In the genomic region with DNA sequence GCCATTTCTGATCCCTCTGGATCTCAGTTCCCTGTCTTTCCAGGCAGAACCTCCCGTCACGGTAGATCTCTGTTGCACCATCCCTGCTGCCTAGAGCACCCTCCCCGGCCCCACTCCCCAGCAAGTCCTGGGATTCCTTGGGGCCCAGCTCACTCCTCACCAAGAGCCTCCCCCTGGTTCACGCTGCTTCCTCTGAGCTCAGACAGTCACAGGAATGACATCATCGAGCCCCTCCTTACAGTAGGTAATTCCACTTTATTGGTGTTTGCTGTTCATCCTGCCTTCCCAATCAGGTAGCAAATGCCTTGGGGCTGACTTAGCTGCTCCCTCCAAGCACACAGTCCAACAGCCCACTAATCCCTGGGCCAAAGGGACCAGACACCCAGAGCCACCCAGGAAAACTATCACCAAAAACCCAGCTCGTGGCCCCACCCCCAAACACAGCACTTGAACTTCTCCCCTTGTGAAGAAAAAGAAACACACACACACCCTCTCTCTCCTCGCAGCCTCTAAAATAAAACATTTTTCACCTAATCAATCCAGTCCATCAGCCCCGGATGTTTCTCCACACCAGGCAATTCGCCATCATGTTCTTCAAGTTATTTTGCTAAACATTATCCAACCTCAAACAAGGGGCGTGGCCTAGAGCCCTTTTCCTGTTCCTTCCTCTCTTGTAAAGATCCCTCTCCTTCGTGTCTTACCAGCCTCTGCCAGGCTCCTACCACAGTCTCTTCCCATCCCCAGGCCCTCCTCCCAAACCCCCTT, we compare ENCODE assay signal across 9 cellular contexts. TPM values are rescaled to one million over a fixed set of nuclear protein-coding genes. Genes with fewer than 3 reads are reported as not detected.
DNase-seq lines count a peak whose midpoint lies in the region; ATAC-seq, FAIRE-seq and TF ChIP-seq lines count a peak whose summit lies in the region.
"Had no signal": no experiment of that assay in that cellular context is flagged by ENCODE, and none has a peak within 500 bp of the region (broad histone marks: within the 10 kb centered on the region; RNA-seq: fewer than 3 reads in every experiment).

No MANE protein-coding gene starts in this region.

- no peaks in the 10 kb centered on the region for H3K27me3 ChIP-seq in Panc1 (ENCODE audit: control insufficient read depth, insufficient read depth, low read length)
- no peaks in the 10 kb centered on the region for H3K27me3 ChIP-seq in esophagus squamous epithelium
- H3K27me3 ChIP-seq in rectal smooth muscle tissue (ENCODE audit: control insufficient read depth, insufficient read depth, low read length) = no peaks in the 10 kb centered on the region

- CTCF ChIA-PET in Panc1 (lab: Charles Lee) = no interaction called here

- no peak overlapping the region for H3K9ac ChIP-seq in rectal smooth muscle tissue (ENCODE audit: low read length)

- H3K36me3 ChIP-seq in Panc1 (ENCODE audit: control insufficient read depth, insufficient read depth, low read length) (no peaks in the 10 kb centered on the region; the same call in 1 of the 2 replicates), esophagus squamous epithelium (no peaks in the 10 kb centered on the region), rectal smooth muscle tissue (ENCODE audit: control insufficient read depth, insufficient read depth, low read length) (no peaks in the 10 kb centered on the region)

- ATAC-seq in Panc1 (no peak), GM21381 (IDR thresholded peaks at IDR 0.05; ENCODE audit: unreplicated experiment) (no peak)

- no TSS peak for BruUV-seq in Panc1 (replicated peaks; lab: Mats Ljungman, UMichigan)

- intact Hi-C loops in Panc1 (cut with micrococcal nuclease; ENCODE audit: unreplicated experiment) (loop anchor here (10.0 kb wide), 1 partner anchor 92 kb away; a partner anchor contains a TSS), esophagus squamous epithelium (cut with DNase I) (no loop called here)

- POLR2A ChIA-PET in Panc1 (lab: Charles Lee) = no interaction called here

- in situ Hi-C loops in Panc1 (cut with HindIII; ENCODE audit: low pct_unique_long_range_greater_than_20kb, low sequenced_read_pairs) = no loop called here

- no peak for FAIRE-seq in HTR-8/SVneo (lab: Jason Lieb, UNC)

- H3K27ac ChIP-seq in Panc1 (ENCODE audit: low read length) (peak overlapping the region; percentile 37; the same call in 1 of the 2 replicates), esophagus squamous epithelium (peak overlapping the region; percentile 86 to 99 (median 98)), rectal smooth muscle tissue (ENCODE audit: low read depth, low read length) (peak overlapping the region; percentile 32)

- H3K9me3 ChIP-seq in Panc1 (ENCODE audit: control insufficient read depth, insufficient read depth, low read depth, low read length) (no peaks in the 10 kb centered on the region), esophagus squamous epithelium (no peaks in the 10 kb centered on the region)

- H3K4me1 ChIP-seq in Panc1 (ENCODE audit: control insufficient read depth, insufficient read depth, low read length) (peaks cover 22% of the 10 kb centered on the region), esophagus squamous epithelium (peaks cover 61 to 79% (median 65%) of the 10 kb centered on the region in 3 donors), rectal smooth muscle tissue (ENCODE audit: control insufficient read depth, insufficient read depth, low read length) (peaks cover 31% of the 10 kb centered on the region)

- TF ChIP-seq CTCF in Panc1 (IDR thresholded peaks at IDR 0.05) (no peak), esophagus squamous epithelium (IDR thresholded peaks at IDR 0.05) (no peak)

- DNase-seq in DMS53 treated with DMSO at 0.1 percent for 48 hours (lab: John Stamatoyannopoulos, UW; ENCODE audit: unreplicated experiment) = peak; percentile 40
- DNase-seq in Panc1 (ENCODE audit: low read depth, low spot score) = no peak
- no peak for DNase-seq in esophagus squamous epithelium (lab: John Stamatoyannopoulos, UW)
- no peak for DNase-seq in effector CD4-positive, alpha-beta T cell
- no peak for DNase-seq in SW 1271 (lab: John Stamatoyannopoulos, UW)
- no peak for DNase-seq in HTR-8/SVneo (ENCODE audit: insufficient read length, low spot score)

- WGBS in esophagus squamous epithelium, 2 donors = 22 to 39% methylated on average over 11 of the region's 11 CpGs

- no peak for TF ChIP-seq POLR2A in esophagus squamous epithelium (IDR thresholded peaks at IDR 0.05)

- H3K4me3 ChIP-seq in Panc1 (ENCODE audit: low read depth in 2 of 2, low read length in 2 of 2) (peak overlapping the region in 1 of 2 experiments; percentile 90; a peak in 2 of 4 replicates), esophagus squamous epithelium (peak overlapping the region in 3 of 4 donors; percentile 86 to 99 (median 94)), rectal smooth muscle tissue (ENCODE audit: low read length) (peak overlapping the region; percentile 14)

RNA-seq across cellular contexts. Expression of a gene that starts 2.5 kb away (rescaled TPM):
- total RNA-seq in Panc1 (2021; ENCODE audit: unreplicated experiment) = 71.0 TPM
- polyA plus RNA-seq in Panc1 (2012; ENCODE audit: insufficient read length) = 135 TPM
- 100 to 1,000 TPM; 106 to 178 (median 125) TPM for total RNA-seq in esophagus squamous epithelium

RNA-seq across cellular contexts. Expression of a gene that starts 28.3 kb away (rescaled TPM):
- total RNA-seq in Panc1 (2021; ENCODE audit: unreplicated experiment) (26.5 TPM), esophagus squamous epithelium (1 to 10 TPM; 5.6 to 9.4 (median 8.4) TPM)
- 21.9 TPM for polyA plus RNA-seq in Panc1 (2012; ENCODE audit: insufficient read length)

RNA-seq across cellular contexts. Expression of a gene that starts 40.7 kb away (rescaled TPM):
- total RNA-seq in Panc1 (2021; ENCODE audit: unreplicated experiment) (0.10 TPM), esophagus squamous epithelium (1 to 10 TPM in 2 of 4 donors, under 1 TPM in 1, not detected in 1; 0.08 to 5.0 (median 3.6) TPM)
- polyA plus RNA-seq in Panc1 (2012; ENCODE audit: insufficient read length) = 1.2 TPM
- total RNA-seq: mononuclear cell had no signal

Comparison
In these comparisons a context has a peak if more than half of its experiments do, and no peak if none do; other contexts are left out.
1. H3K27ac ChIP-seq: peak in every context shown above with its lines; median percentile 98 in esophagus squamous epithelium; 37 in Panc1; 32 in rectal smooth muscle tissue.